ENCODE assay signal across 1 cellular context in the genomic region with DNA sequence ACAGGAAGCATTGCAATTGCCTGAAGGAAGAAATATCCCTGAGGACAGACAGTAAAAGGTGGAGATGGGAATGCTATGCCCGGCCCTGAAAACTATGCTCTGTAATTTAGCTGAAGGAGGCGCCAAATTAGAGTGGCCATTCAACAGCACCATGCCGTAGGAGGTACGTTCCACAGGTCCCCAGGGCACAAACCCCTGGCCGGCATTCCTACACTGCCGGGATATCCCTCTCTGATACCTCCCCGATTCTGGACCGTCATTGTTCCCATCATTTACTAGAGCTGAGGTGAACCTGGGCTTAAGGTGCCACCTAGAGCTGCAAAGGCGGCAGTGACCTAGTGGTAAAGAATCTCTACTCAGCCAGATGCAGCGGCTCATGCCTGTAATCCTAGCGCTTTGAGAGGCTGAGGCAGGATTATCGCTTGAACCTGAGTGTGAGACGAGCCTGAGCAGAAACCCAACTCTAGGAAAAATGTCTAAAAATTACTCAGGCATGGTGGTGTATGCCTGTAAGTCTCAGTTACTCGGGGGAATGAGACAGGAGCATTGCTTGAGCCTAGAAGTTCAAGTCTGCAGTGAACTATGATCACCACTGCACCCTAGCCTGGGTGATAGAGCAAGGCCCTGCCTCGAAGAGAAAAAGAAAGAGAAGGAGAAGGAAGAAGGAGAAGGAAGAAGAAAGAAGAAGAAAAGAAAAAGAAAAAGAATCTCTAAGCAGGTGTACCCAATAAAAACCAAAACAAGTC.
TF ChIP-seq lines count a peak whose summit lies in the region.

No MANE protein-coding gene starts in this region.

TF ChIP-seq in IMR-90, 13 proteins besides CTCF, POLR2A, EP300 and RAD21:
- TF ChIP-seq, protein P1, sequence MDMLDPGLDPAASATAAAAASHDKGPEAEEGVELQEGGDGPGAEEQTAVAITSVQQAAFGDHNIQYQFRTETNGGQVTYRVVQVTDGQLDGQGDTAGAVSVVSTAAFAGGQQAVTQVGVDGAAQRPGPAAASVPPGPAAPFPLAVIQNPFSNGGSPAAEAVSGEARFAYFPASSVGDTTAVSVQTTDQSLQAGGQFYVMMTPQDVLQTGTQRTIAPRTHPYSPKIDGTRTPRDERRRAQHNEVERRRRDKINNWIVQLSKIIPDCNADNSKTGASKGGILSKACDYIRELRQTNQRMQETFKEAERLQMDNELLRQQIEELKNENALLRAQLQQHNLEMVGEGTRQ (IDR thresholded peaks at IDR 0.05; ENCODE audit: low read depth, low read length) = no peak
- TF ChIP-seq CHD1 (IDR thresholded peaks at IDR 0.05; ENCODE audit: low read depth, low read length) (no peak), MAFK (IDR thresholded peaks at IDR 0.05; ENCODE audit: low read depth, low read length) (no peak), FOS (IDR thresholded peaks at IDR 0.05; ENCODE audit: low read depth, low read length) (no peak), CEBPB (IDR thresholded peaks at IDR 0.05; ENCODE audit: low read depth, low read length) (no peak), MAZ (IDR thresholded peaks at IDR 0.05; ENCODE audit: borderline replicate concordance, low read depth, low read length) (no peak), RCOR1 (IDR thresholded peaks at IDR 0.05; ENCODE audit: insufficient replicate concordance, low read length) (no peak), NFE2L2 (IDR thresholded peaks at IDR 0.05; ENCODE audit: low read depth, low read length) (no peak), RFX5 (IDR thresholded peaks at IDR 0.05; ENCODE audit: low read depth, low read length) (no peak), MXI1 (IDR thresholded peaks at IDR 0.05; ENCODE audit: borderline replicate concordance, low read depth, low read length) (no peak), BHLHE40 (IDR thresholded peaks at IDR 0.05; ENCODE audit: low read depth, low read length) (no peak), SMC3 (IDR thresholded peaks at IDR 0.05; ENCODE audit: low read depth, low read length) (no peak)
- TF ChIP-seq, protein P2, sequence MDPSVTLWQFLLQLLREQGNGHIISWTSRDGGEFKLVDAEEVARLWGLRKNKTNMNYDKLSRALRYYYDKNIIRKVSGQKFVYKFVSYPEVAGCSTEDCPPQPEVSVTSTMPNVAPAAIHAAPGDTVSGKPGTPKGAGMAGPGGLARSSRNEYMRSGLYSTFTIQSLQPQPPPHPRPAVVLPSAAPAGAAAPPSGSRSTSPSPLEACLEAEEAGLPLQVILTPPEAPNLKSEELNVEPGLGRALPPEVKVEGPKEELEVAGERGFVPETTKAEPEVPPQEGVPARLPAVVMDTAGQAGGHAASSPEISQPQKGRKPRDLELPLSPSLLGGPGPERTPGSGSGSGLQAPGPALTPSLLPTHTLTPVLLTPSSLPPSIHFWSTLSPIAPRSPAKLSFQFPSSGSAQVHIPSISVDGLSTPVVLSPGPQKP (IDR thresholded peaks at IDR 0.05; ENCODE audit: borderline replicate concordance, low read depth, low read length) = no peak
TF ChIP-seq in IMR-90: peak in this region for 0.
